In genomic region chr1:201094829-201095228, GRCh38 we compare ENCODE assay signal across 22 cellular contexts. TPM values are rescaled to one million over a fixed set of nuclear protein-coding genes. Genes with fewer than 3 reads are reported as not detected.
DNase-seq lines count a peak whose midpoint lies in the region; ATAC-seq and TF ChIP-seq lines count a peak whose summit lies in the region.
"Had no signal": no experiment of that assay in that cellular context is flagged by ENCODE, and none has a peak within 500 bp of the region (broad histone marks: within the 10 kb centered on the region; RNA-seq: fewer than 3 reads in every experiment).

No MANE protein-coding gene starts in this region.

- peaks cover 78% of the 10 kb centered on the region for H3K4me1 ChIP-seq in psoas muscle
- H3K4me1 ChIP-seq: BE2C, HAP-1 had no signal

- no peaks in the 10 kb centered on the region for H3K27me3 ChIP-seq in psoas muscle (ENCODE audit: insufficient read depth in 3 of 3, low read length in 2 of 3)
- H3K27me3 ChIP-seq: BE2C had no signal

- 23 to 31% (median 29%) methylated on average over 5 of the region's 5 CpGs for WGBS in psoas muscle, 3 donors

- H3K27me3 Mint-ChIP-seq in activated T-helper 17 cell treated with anti-CD3 and anti-CD28 coated beads, Interleukin-2, amount 50 U/mL, for 72 hours = peaks cover 9% of the 10 kb centered on the region

- no peaks in the 10 kb centered on the region for H3K36me3 Mint-ChIP-seq in activated T-helper 17 cell treated with anti-CD3 and anti-CD28 coated beads, Interleukin-2, amount 50 U/mL, for 72 hours (ENCODE audit: low read depth)
- H3K36me3 Mint-ChIP-seq: CD4-positive, CD25-positive, alpha-beta regulatory T cell; CD8-positive, alpha-beta memory T cell had no signal

- no peak overlapping the region for H3K27ac Mint-ChIP-seq in activated T-helper 17 cell treated with anti-CD3 and anti-CD28 coated beads, Interleukin-2, amount 50 U/mL, for 72 hours
- H3K27ac Mint-ChIP-seq: CD4-positive, CD25-positive, alpha-beta regulatory T cell had no signal

- H3K27ac ChIP-seq in cingulate gyrus (ENCODE audit: low read depth, low read length) = peak overlapping the region; percentile 47
- peak overlapping the region; percentile 95 for H3K27ac ChIP-seq in psoas muscle
- H3K27ac ChIP-seq in temporal lobe (ENCODE audit: low read depth, low read length) = peak overlapping the region; percentile 2

- H3K4me3 ChIP-seq in psoas muscle = peak overlapping the region; percentile 29
- H3K4me3 ChIP-seq: GM12878, HAP-1 had no signal

- intact Hi-C loops in psoas muscle (cut with DNase I) = no loop called here

- peaks cover 0 to 27% of the 10 kb centered on the region in 2 donors for H3K36me3 ChIP-seq in psoas muscle (ENCODE audit: insufficient read depth in 1 of 2, low read depth in 1 of 2)
- H3K36me3 ChIP-seq: BE2C, HAP-1 had no signal

- DNase-seq in left lobe of liver (ENCODE audit: low spot score) (no peak), psoas muscle (peak; percentile 42 to 83), UCSD-AML1 (lab: John Stamatoyannopoulos, UW; ENCODE audit: unreplicated experiment) (no peak), NCI-H2227 treated with DMSO at 0.1 percent for 48 hours (lab: John Stamatoyannopoulos, UW) (no peak), KG1 (lab: John Stamatoyannopoulos, UW) (no peak)
- DNase-seq: ACHN; BE2C; CD4-positive, CD25-positive, alpha-beta regulatory T cell; CD8-positive, alpha-beta memory T cell; COR-L47; DMS 273 treated with DMSO at 0.1 percent for 48 hours; DMS53; DND-41; EL had no signal

- H3K4me3 Mint-ChIP-seq in activated T-helper 17 cell treated with anti-CD3 and anti-CD28 coated beads, Interleukin-2, amount 50 U/mL, for 72 hours = no peak overlapping the region
- H3K4me3 Mint-ChIP-seq: CD4-positive, CD25-positive, alpha-beta regulatory T cell; CD8-positive, alpha-beta memory T cell had no signal

- no peaks in the 10 kb centered on the region for H3K4me1 Mint-ChIP-seq in activated T-helper 17 cell treated with anti-CD3 and anti-CD28 coated beads, Interleukin-2, amount 50 U/mL, for 72 hours
- H3K4me1 Mint-ChIP-seq: CD4-positive, CD25-positive, alpha-beta regulatory T cell; CD8-positive, alpha-beta memory T cell had no signal

- no peaks in the 10 kb centered on the region for H3K9me3 ChIP-seq in psoas muscle
- H3K9me3 ChIP-seq: BE2C, HAP-1 had no signal

- ATAC-seq in left lobe of liver (peak; percentile 26), psoas muscle (peak; percentile 38 to 74 (median 72))
- no peak for ATAC-seq in activated T-helper 17 cell treated with anti-CD3 and anti-CD28 coated beads, Interleukin-2, amount 50 U/mL, for 72 hours (replicated peaks)
- ATAC-seq: GM12878 had no signal

- H3K9me3 Mint-ChIP-seq in activated T-helper 17 cell treated with anti-CD3 and anti-CD28 coated beads, Interleukin-2, amount 50 U/mL, for 72 hours = no peaks in the 10 kb centered on the region
- H3K9me3 Mint-ChIP-seq: CD4-positive, CD25-positive, alpha-beta regulatory T cell; CD8-positive, alpha-beta memory T cell had no signal

- no peak for TF ChIP-seq CTCF in psoas muscle (IDR thresholded peaks at IDR 0.05)

RNA-seq across cellular contexts. Expression of gene CACNA1S, which starts 17.4 kb away (rescaled TPM):
- not detected for total RNA-seq in left lobe of liver
- 100 to 1,000 TPM in 2 of 4 donors, 10 to 100 TPM in 2; 56.3 to 269 (median 158) TPM for total RNA-seq in psoas muscle
- 10 to 100 TPM; 11.9 to 48.1 (median 25.5) TPM for polyA plus RNA-seq in psoas muscle
- under 0.01 TPM for total RNA-seq in temporal lobe
- total RNA-seq in activated T-helper 17 cell treated with anti-CD3 and anti-CD28 coated beads, Interleukin-2, amount 50 U/mL, for 72 hours = not detected
- total RNA-seq: CD4-positive, CD25-positive, alpha-beta regulatory T cell; CD8-positive, alpha-beta memory T cell; G401; H4; HT-29 had no signal
- polyA plus RNA-seq: CD4-positive, CD25-positive, alpha-beta regulatory T cell; CD8-positive, alpha-beta memory T cell had no signal

RNA-seq across cellular contexts. Expression of gene ASCL5, which starts 32.2 kb away (rescaled TPM):
- total RNA-seq in left lobe of liver (not detected), psoas muscle (under 1 TPM in 2 of 4 donors, not detected in 2; 0.26 to 0.30 TPM), temporal lobe (not detected)
- not detected for polyA plus RNA-seq in psoas muscle
- total RNA-seq in activated T-helper 17 cell treated with anti-CD3 and anti-CD28 coated beads, Interleukin-2, amount 50 U/mL, for 72 hours = under 1 TPM in 1 of 2 donors, not detected in 1; 0.19 TPM
- total RNA-seq: GM12878, H4, HT-29 had no signal
- polyA plus RNA-seq: CD8-positive, alpha-beta memory T cell had no signal

RNA-seq across cellular contexts. Expression of gene TMEM9, which starts 59.4 kb away (rescaled TPM):
- 41.2 TPM for total RNA-seq in left lobe of liver
- 10 to 100 TPM; 11.9 to 46.3 (median 32.3) TPM for total RNA-seq in psoas muscle
- 10 to 100 TPM in 2 of 3 donors, 1 to 10 TPM in 1; 7.2 to 23.4 (median 12.9) TPM for polyA plus RNA-seq in psoas muscle
- total RNA-seq in temporal lobe = 53.6 TPM
- 10 to 100 TPM; 19.5 to 25.7 TPM for total RNA-seq in activated T-helper 17 cell treated with anti-CD3 and anti-CD28 coated beads, Interleukin-2, amount 50 U/mL, for 72 hours

Comparison
In these comparisons a context has a peak if more than half of its experiments do, and no peak if none do; other contexts are left out.
1. H3K27ac ChIP-seq: peak in every context shown above with its lines; median percentile 95 in psoas muscle; 47 in cingulate gyrus; 2 in temporal lobe.
2. DNase-seq: peak in psoas muscle (2 of 2); none in left lobe of liver (single experiment), UCSD-AML1 (single experiment), NCI-H2227 treated with DMSO at 0.1 percent for 48 hours (single experiment) and KG1 (single experiment).
3. RNA of gene CACNA1S, which starts 17.4 kb away (total RNA-seq): 56.3 to 269 TPM in psoas muscle; not detected in left lobe of liver (single experiment), under 0.01 TPM in temporal lobe (single experiment) and not detected in activated T-helper 17 cell treated with anti-CD3 and anti-CD28 coated beads, Interleukin-2, amount 50 U/mL, for 72 hours; every median in the first group is over 10 times any median in the second.